1 cellular context compared by ENCODE assay signal in genomic region chr2:24084386-24085375, GRCh38.
A peak's percentile ranks its signal among the peaks of the same experiment; 100 is the strongest.
TF ChIP-seq lines count a peak whose summit lies in the region.

Gene TP53I3, minus strand, starts transcription at chr2:24084834. Its CDS starts 508 bp downstream, at chr2:24084326.

TF ChIP-seq in HEK293, 187 proteins besides CTCF, POLR2A, EP300 and RAD21 (continued from another document):
- TF ChIP-seq ZSCAN4 (tag by site-specific recombination; IDR thresholded peaks at IDR 0.05), result 0 out of 2 replicates have a peak, but pooled peaks have one; percentile 36
- peak; percentile 67 for TF ChIP-seq SP2 (tag by site-specific recombination; IDR thresholded peaks at IDR 0.05)
- TF ChIP-seq YY1 (tag by site-specific recombination; IDR thresholded peaks at IDR 0.05), result 0 out of 2 replicates have a peak, but pooled peaks have one; percentile 39
- TF ChIP-seq ZNF600 (tag by site-specific recombination; IDR thresholded peaks at IDR 0.05), result peak; percentile 99
- TF ChIP-seq ZNF18 (tag by site-specific recombination; IDR thresholded peaks at IDR 0.05), result no peak
- no peak for TF ChIP-seq ZNF664 (tag by site-specific recombination; IDR thresholded peaks at IDR 0.05)
TF ChIP-seq in HEK293: peak in this region for 46.
